15 cellular contexts compared by ENCODE assay signal in genomic region chr2:135948141-135948540, GRCh38. TPM values are rescaled to one million over a fixed set of nuclear protein-coding genes. Genes with fewer than 3 reads are reported as not detected.
DNase-seq lines count a peak whose midpoint lies in the region; ATAC-seq and TF ChIP-seq lines count a peak whose summit lies in the region.
"Had no signal": no experiment of that assay in that cellular context is flagged by ENCODE, and none has a peak within 500 bp of the region (broad histone marks: within the 10 kb centered on the region; RNA-seq: fewer than 3 reads in every experiment).

No MANE protein-coding gene starts in this region.

- H3K4me3 Mint-ChIP-seq in activated T-cell treated with anti-CD3 and anti-CD28 coated beads, Interleukin-2, amount 50 U/mL, for 72 hours: peak overlapping the region; percentile 65 to 76
- peak overlapping the region; percentile 68 for H3K4me3 Mint-ChIP-seq in MCF 10A (ENCODE audit: unreplicated experiment)
- H3K4me3 Mint-ChIP-seq in stimulated activated naive CD8-positive, alpha-beta T cell treated with anti-CD3 and anti-CD28 coated beads, Interleukin-15, amount 100 ng/mL, for 72 hours: peak overlapping the region; percentile 71 to 74
- H3K4me3 Mint-ChIP-seq: H9 had no signal

- H3K27ac ChIP-seq in gastroesophageal sphincter: no peak overlapping the region
- H3K27ac ChIP-seq: prostate gland, SK-N-MC had no signal

- no peak overlapping the region for H3K4me3 ChIP-seq in gastroesophageal sphincter
- H3K4me3 ChIP-seq: prostate gland, SK-N-MC had no signal

- BruUV-seq in MCF 10A (replicated peaks; lab: Mats Ljungman, UMichigan): TSS peak; percentile 67

- POLR2A ChIA-PET in MCF 10A (lab: Yijun Ruan, JAX): interaction anchor here (0.5 to 3.2 kb wide), 14 partner anchors 8 to 1029 kb away, joined by 3 to 35 read pairs (median 4); partner anchors contain the start of genes CCNT2 and DARS1

- peak overlapping the region; percentile 52 for H3K27ac Mint-ChIP-seq in activated T-cell treated with anti-CD3 and anti-CD28 coated beads, Interleukin-2, amount 50 U/mL, for 72 hours
- peak overlapping the region; percentile 97 for H3K27ac Mint-ChIP-seq in MCF 10A (ENCODE audit: low read depth, unreplicated experiment)
- H3K27ac Mint-ChIP-seq in stimulated activated naive CD8-positive, alpha-beta T cell treated with anti-CD3 and anti-CD28 coated beads, Interleukin-15, amount 100 ng/mL, for 72 hours: peak overlapping the region; percentile 96 to 98

- no peak for DNase-seq in activated T-cell treated with anti-CD3 and anti-CD28 coated beads, Interleukin-2, amount 50 U/mL, for 72 hours
- no peak for DNase-seq in activated T-cell treated with anti-CD3 and anti-CD28 coated beads, Interleukin-2, amount 50 U/mL, for 1 hour
- DNase-seq in M059J (ENCODE audit: low read depth) (peak; percentile 4), MCF 10A (ENCODE audit: unreplicated experiment) (peak; percentile 16), NCI-H2081 (lab: John Stamatoyannopoulos, UW) (no peak), NCI-H82 (lab: John Stamatoyannopoulos, UW) (no peak)
- DNase-seq in stimulated activated naive CD8-positive, alpha-beta T cell treated with anti-CD3 and anti-CD28 coated beads, Interleukin-15, amount 100 ng/mL, for 72 hours: no peak
- DNase-seq: cortex of kidney, DND-41, H9, midbrain, NCI-H1092 treated with DMSO at 0.1 percent for 48 hours had no signal

- intact Hi-C loops in MCF 10A (cut with micrococcal nuclease): no loop called here

- peak; percentile 8 to 18 for ATAC-seq in activated T-cell treated with anti-CD3 and anti-CD28 coated beads, Interleukin-2, amount 50 U/mL, for 72 hours (replicated peaks in 1 of 2)
- ATAC-seq in stimulated activated naive CD8-positive, alpha-beta T cell treated with anti-CD3 and anti-CD28 coated beads, Interleukin-15, amount 100 ng/mL, for 72 hours: peak; percentile 6
- ATAC-seq in gastroesophageal sphincter: no peak

- no peak for TF ChIP-seq EP300 in gastroesophageal sphincter (IDR thresholded peaks at IDR 0.05)

- H3K9me3 ChIP-seq in gastroesophageal sphincter: no peaks in the 10 kb centered on the region
- H3K9me3 ChIP-seq: prostate gland had no signal

- peaks cover 59% of the 10 kb centered on the region for H3K4me1 Mint-ChIP-seq in activated T-cell treated with anti-CD3 and anti-CD28 coated beads, Interleukin-2, amount 50 U/mL, for 72 hours (ENCODE audit: low read depth)
- peaks cover 36% of the 10 kb centered on the region for H3K4me1 Mint-ChIP-seq in MCF 10A (ENCODE audit: insufficient read depth, unreplicated experiment)
- peaks cover 44% of the 10 kb centered on the region for H3K4me1 Mint-ChIP-seq in stimulated activated naive CD8-positive, alpha-beta T cell treated with anti-CD3 and anti-CD28 coated beads, Interleukin-15, amount 100 ng/mL, for 72 hours

- H3K9me3 Mint-ChIP-seq in activated T-cell treated with anti-CD3 and anti-CD28 coated beads, Interleukin-2, amount 50 U/mL, for 72 hours: peaks cover 0 to 3% of the 10 kb centered on the region in 2 donors
- peaks cover 8% of the 10 kb centered on the region for H3K9me3 Mint-ChIP-seq in MCF 10A (ENCODE audit: unreplicated experiment)
- no peaks in the 10 kb centered on the region for H3K9me3 Mint-ChIP-seq in stimulated activated naive CD8-positive, alpha-beta T cell treated with anti-CD3 and anti-CD28 coated beads, Interleukin-15, amount 100 ng/mL, for 72 hours
- H3K9me3 Mint-ChIP-seq: H9 had no signal

- TF ChIP-seq CTCF in MCF 10A (IDR thresholded peaks at IDR 0.05; ENCODE audit: unreplicated experiment) (no peak), gastroesophageal sphincter (IDR thresholded peaks at IDR 0.05) (no peak)

- no peaks in the 10 kb centered on the region for H3K27me3 Mint-ChIP-seq in activated T-cell treated with anti-CD3 and anti-CD28 coated beads, Interleukin-2, amount 50 U/mL, for 72 hours (ENCODE audit: low read depth)
- no peaks in the 10 kb centered on the region for H3K27me3 Mint-ChIP-seq in MCF 10A (ENCODE audit: insufficient read depth, unreplicated experiment)
- no peaks in the 10 kb centered on the region for H3K27me3 Mint-ChIP-seq in stimulated activated naive CD8-positive, alpha-beta T cell treated with anti-CD3 and anti-CD28 coated beads, Interleukin-15, amount 100 ng/mL, for 72 hours

- WGBS in gastroesophageal sphincter (ENCODE audit: low coverage in 1 of 2), 2 donors: 100% methylated on average over 1 of the region's 1 CpG; no CpG with 5 or more reads in 1 of the 2 donors

- CTCF ChIA-PET in MCF 10A (lab: Yijun Ruan, JAX): interaction anchor here (0.6 to 1.1 kb wide), 3 partner anchors 29 to 761 kb away, joined by 3 to 6 read pairs (median 3); no protein-coding TSS in a partner anchor

- H3K36me3 Mint-ChIP-seq in activated T-cell treated with anti-CD3 and anti-CD28 coated beads, Interleukin-2, amount 50 U/mL, for 72 hours (ENCODE audit: insufficient read depth in 2 of 2): peaks cover 20 to 42% of the 10 kb centered on the region in 2 donors
- H3K36me3 Mint-ChIP-seq in MCF 10A (ENCODE audit: insufficient read depth, unreplicated experiment): peaks cover 39% of the 10 kb centered on the region

- no peaks in the 10 kb centered on the region for H3K36me3 ChIP-seq in gastroesophageal sphincter
- H3K36me3 ChIP-seq: prostate gland had no signal

- TF ChIP-seq POLR2A in gastroesophageal sphincter (IDR thresholded peaks at IDR 0.05): no peak

- peaks cover 0 to 47% (median 3%) of the 10 kb centered on the region in 3 donors for H3K4me1 ChIP-seq in gastroesophageal sphincter
- H3K4me1 ChIP-seq: prostate gland had no signal

- H3K27me3 ChIP-seq in gastroesophageal sphincter: no peaks in the 10 kb centered on the region

RNA-seq across cellular contexts. Expression of gene DARS1, which starts 37.3 kb away (rescaled TPM):
- total RNA-seq in activated T-cell treated with anti-CD3 and anti-CD28 coated beads, Interleukin-2, amount 50 U/mL, for 72 hours: 100 to 1,000 TPM; 224 to 264 TPM
- 141 and 143 TPM in 2 replicates for total RNA-seq in M059J (2014; rRNA removed; shearing (Covaris generic))
- total RNA-seq in MCF 10A (2022) (52.8 and 66.5 TPM in 2 replicates), gastroesophageal sphincter (100 to 1,000 TPM; 115 to 176 (median 156) TPM)

Comparison
In these comparisons a context has a peak if more than half of its experiments do, and no peak if none do; other contexts are left out.
1. DNase-seq: peak in M059J (single experiment) and MCF 10A (single experiment); none in activated T-cell treated with anti-CD3 and anti-CD28 coated beads, Interleukin-2, amount 50 U/mL, for 72 hours (0 of 2), activated T-cell treated with anti-CD3 and anti-CD28 coated beads, Interleukin-2, amount 50 U/mL, for 1 hour (single experiment), stimulated activated naive CD8-positive, alpha-beta T cell treated with anti-CD3 and anti-CD28 coated beads, Interleukin-15, amount 100 ng/mL, for 72 hours (0 of 2), NCI-H2081 (0 of 2) and NCI-H82 (single experiment).
2. Peak in every context shown above with its lines, with median percentiles within 50 percentile points of each other: H3K27ac Mint-ChIP-seq and H3K4me3 Mint-ChIP-seq.